Comparison of ENCODE assay signal across 8 cellular contexts in the genomic region with DNA sequence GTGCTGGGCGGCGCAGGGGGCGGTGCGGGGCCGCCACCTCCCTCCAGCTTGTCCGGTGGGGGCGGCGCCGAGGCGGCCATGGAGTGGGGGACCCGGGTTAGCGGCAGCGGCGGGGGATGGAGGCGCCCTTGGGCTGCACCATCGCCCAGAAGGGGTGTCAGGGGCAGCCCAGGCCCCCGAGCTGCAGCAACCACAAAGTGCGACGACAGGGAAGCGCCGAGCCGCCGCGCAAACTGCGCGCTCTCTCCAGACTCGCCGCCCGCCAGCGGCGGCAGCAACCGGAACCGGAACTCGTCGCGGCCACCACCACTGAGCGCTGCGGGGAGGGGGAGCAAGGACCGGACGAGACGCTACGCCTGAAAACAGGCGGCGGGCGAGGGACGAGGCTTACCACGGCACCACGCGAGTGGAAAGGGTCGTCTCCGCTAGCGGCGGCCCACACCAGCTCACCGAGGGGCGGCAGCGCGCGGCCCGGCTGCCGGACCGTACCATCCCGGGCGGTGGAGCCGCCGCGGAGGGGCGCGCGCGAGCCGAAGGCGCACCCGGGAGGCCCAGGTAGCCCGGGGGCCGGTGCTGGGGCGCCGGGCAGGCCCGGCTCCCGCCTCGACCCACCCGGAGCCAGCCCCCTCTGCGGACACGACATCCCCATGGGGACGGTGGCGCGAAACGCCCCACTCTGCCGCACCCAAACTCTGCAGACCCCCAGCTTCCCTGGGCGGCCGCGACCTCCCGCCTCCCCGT. TPM values are rescaled to one million over a fixed set of nuclear protein-coding genes. Genes with fewer than 3 reads are reported as not detected.
A peak's percentile ranks its signal among the peaks of the same experiment; 100 is the strongest.
DNase-seq lines count a peak whose midpoint lies in the region; ATAC-seq, FAIRE-seq and TF ChIP-seq lines count a peak whose summit lies in the region.

Gene PYGO2 (minus strand): TSS at position 286 of the 741 bp plus-strand sequence. CDS start 206 bp downstream, at position 80.

- TF ChIP-seq CTCF in CD14-positive monocyte (IDR thresholded peaks at IDR 0.05) = peak; percentile 85

- ATAC-seq in HG03442 (IDR thresholded peaks at IDR 0.05; ENCODE audit: unreplicated experiment) = peak; percentile 70
- peak; percentile 83 for ATAC-seq in activated CD8-positive, alpha-beta T cell treated with anti-CD3 and anti-CD28 coated beads, Interleukin-2, amount 10 ng/mL, durations not matched to agents 7 days and 5 days

- peaks cover 27% of the 10 kb centered on the region for H3K4me1 Mint-ChIP-seq in CD14-positive monocyte
- peaks cover 43% of the 10 kb centered on the region for H3K4me1 Mint-ChIP-seq in activated CD8-positive, alpha-beta T cell treated with anti-CD3 and anti-CD28 coated beads, Interleukin-2, amount 10 ng/mL, durations not matched to agents 7 days and 5 days (ENCODE audit: low read depth)

- H3K36me3 Mint-ChIP-seq in CD14-positive monocyte = peaks cover 37 to 49% of the 10 kb centered on the region in 2 donors
- H3K36me3 Mint-ChIP-seq in activated CD8-positive, alpha-beta T cell treated with anti-CD3 and anti-CD28 coated beads, Interleukin-2, amount 10 ng/mL, durations not matched to agents 7 days and 5 days (ENCODE audit: low read depth) = peaks cover 58% of the 10 kb centered on the region

- peak within 1 kb of the TSS; percentile 78 to 92 (median 87) for H3K27ac Mint-ChIP-seq in CD14-positive monocyte
- H3K27ac Mint-ChIP-seq in activated CD8-positive, alpha-beta T cell treated with anti-CD3 and anti-CD28 coated beads, Interleukin-2, amount 10 ng/mL, durations not matched to agents 7 days and 5 days = peak within 1 kb of the TSS; percentile 89

- H3K27me3 Mint-ChIP-seq in CD14-positive monocyte (ENCODE audit: low read depth in 3 of 3) = peaks cover 0 to 2% (median 0%) of the 10 kb centered on the region in 3 donors
- H3K27me3 Mint-ChIP-seq in activated CD8-positive, alpha-beta T cell treated with anti-CD3 and anti-CD28 coated beads, Interleukin-2, amount 10 ng/mL, durations not matched to agents 7 days and 5 days (ENCODE audit: low read depth) = no peaks in the 10 kb centered on the region

- no peak for DNase-seq in CD14-positive monocyte (ENCODE audit: low spot score)
- DNase-seq in GM19239 (ENCODE audit: insufficient read length, low spot score) = peak; percentile 84
- peak; percentile 89 for DNase-seq in NCI-H82 (lab: John Stamatoyannopoulos, UW)
- peak; percentile 85 for DNase-seq in activated CD8-positive, alpha-beta T cell treated with anti-CD3 and anti-CD28 coated beads, Interleukin-2, amount 10 ng/mL, durations not matched to agents 7 days and 5 days
- peak; percentile 69 for DNase-seq in effector CD8-positive, alpha-beta T cell (lab: John Stamatoyannopoulos, UW)
- DNase-seq in medulla oblongata (ENCODE audit: extremely low spot score) = peak; percentile 79
- peak; percentile 71 for DNase-seq in stimulated activated CD8-positive, alpha-beta memory T cell treated with anti-CD3 and anti-CD28 coated beads, Interleukin-12 subunit alpha, Interleukin-12 subunit beta, amount 100 ng/mL, for 4 hours (ENCODE audit: low read depth)

- H3K9me3 Mint-ChIP-seq in CD14-positive monocyte = no peaks in the 10 kb centered on the region
- no peaks in the 10 kb centered on the region for H3K9me3 Mint-ChIP-seq in activated CD8-positive, alpha-beta T cell treated with anti-CD3 and anti-CD28 coated beads, Interleukin-2, amount 10 ng/mL, durations not matched to agents 7 days and 5 days (ENCODE audit: insufficient read depth)

- POLR2A ChIA-PET in activated CD8-positive, alpha-beta T cell treated with anti-CD3 and anti-CD28 coated beads, Interleukin-2, amount 10 ng/mL, durations not matched to agents 7 days and 5 days (lab: Charles Lee) = interaction anchor here (1.2 to 4.9 kb wide), 8 partner anchors 9 to 38 kb away, joined by 3 to 31 read pairs (median 7); partner anchors contain the start of genes CKS1B, FLAD1, PMVK and SHC1

- H3K4me3 Mint-ChIP-seq in CD14-positive monocyte = peak within 1 kb of the TSS; percentile 81 to 91
- H3K4me3 Mint-ChIP-seq in activated CD8-positive, alpha-beta T cell treated with anti-CD3 and anti-CD28 coated beads, Interleukin-2, amount 10 ng/mL, durations not matched to agents 7 days and 5 days = peak within 1 kb of the TSS; percentile 94

- FAIRE-seq in GM19239 (lab: Jason Lieb, UNC) = no peak

- intact Hi-C loops in CD14-positive monocyte (cut with micrococcal nuclease) = loop anchor here (5.0 kb wide), 2 partner anchors 41 to 56 kb away; partner anchors contain the start of gene ZBTB7B (in 2 of the 2)

- CTCF ChIA-PET in activated CD8-positive, alpha-beta T cell treated with anti-CD3 and anti-CD28 coated beads, Interleukin-2, amount 10 ng/mL, durations not matched to agents 7 days and 5 days (lab: Charles Lee) = interaction anchor here (0.7 to 4.0 kb wide), 13 partner anchors 9 to 402 kb away, joined by 3 to 22 read pairs (median 6); partner anchors contain the start of genes ADAM15, CKS1B and SHC1

RNA-seq across cellular contexts. Expression of gene PYGO2, which starts in this region (rescaled TPM):
- polyA plus RNA-seq in CD14-positive monocyte = 10 to 100 TPM in 1 of 2 donors, 1 to 10 TPM in 1; 8.2 to 12.0 TPM
- 10 to 100 TPM; 40.2 to 43.9 TPM for total RNA-seq in activated CD8-positive, alpha-beta T cell treated with anti-CD3 and anti-CD28 coated beads, Interleukin-2, amount 10 ng/mL, durations not matched to agents 7 days and 5 days
